27 cellular contexts compared by ENCODE assay signal in genomic region chr13:55714120-55714519, GRCh38.
DNase-seq lines count a peak whose midpoint lies in the region; ATAC-seq, FAIRE-seq and TF ChIP-seq lines count a peak whose summit lies in the region.
"Had no signal": no experiment of that assay in that cellular context is flagged by ENCODE, and none has a peak within 500 bp of the region (broad histone marks: within the 10 kb centered on the region; RNA-seq: fewer than 3 reads in every experiment).

No MANE protein-coding gene starts in this region.

- H4K8ac ChIP-seq in IMR-90 (ENCODE audit: low read depth in 2 of 2, low read length in 2 of 2): no peak overlapping the region

- no peaks in the 10 kb centered on the region for H3K79me1 ChIP-seq in IMR-90 (ENCODE audit: low read depth in 1 of 2, low read length in 2 of 2)

- H2BK5ac ChIP-seq in IMR-90 (ENCODE audit: low read depth, low read length, poor library complexity, severe bottlenecking): no peak overlapping the region

- no peak overlapping the region for H2BK120ac ChIP-seq in IMR-90 (ENCODE audit: low read depth, low read length)

- H3K4me1 ChIP-seq in A549 (no peaks in the 10 kb centered on the region), IMR-90 (ENCODE audit: control insufficient read depth, insufficient read depth, low read length) (no peaks in the 10 kb centered on the region), mucosa of descending colon (ENCODE audit: low read depth) (no peaks in the 10 kb centered on the region)
- H3K4me1 ChIP-seq: BE2C, BLaER1 had no signal

- H3K27me3 ChIP-seq in IMR-90 (ENCODE audit: control insufficient read depth, insufficient read depth, low read length): no peaks in the 10 kb centered on the region
- H3K27me3 ChIP-seq: BE2C, BLaER1 had no signal

- TF ChIP-seq CTCF in A549 (IDR thresholded peaks at IDR 0.05) (no peak), IMR-90 (conservative IDR thresholded peaks at IDR 0.05; ENCODE audit: low read depth, low read length) (no peak), mucosa of descending colon (IDR thresholded peaks at IDR 0.05) (no peak)

- no peak overlapping the region for H2AK9ac ChIP-seq in IMR-90 (replicated peaks; ENCODE audit: low read depth, low read length, poor library complexity)

- H3K56ac ChIP-seq in IMR-90 (ENCODE audit: extremely low read depth, insufficient read depth, low read length): no peak overlapping the region

- BruUV-seq in IMR-90 (replicated peaks; lab: Mats Ljungman, UMichigan): no TSS peak

- H3K4ac ChIP-seq in IMR-90 (ENCODE audit: low read depth, low read length): no peak overlapping the region

- no peak for TF ChIP-seq EP300 in A549 (IDR thresholded peaks at IDR 0.05)

- H3K9ac ChIP-seq in IMR-90 (ENCODE audit: low read depth, low read length): no peak overlapping the region
- H3K9ac ChIP-seq: BLaER1 had no signal

- no peak overlapping the region for H3K4me2 ChIP-seq in A549
- H3K4me2 ChIP-seq in IMR-90 (ENCODE audit: low read depth, low read length): no peak overlapping the region
- H3K4me2 ChIP-seq: BLaER1 had no signal

- H2AFZ ChIP-seq in IMR-90 (replicated peaks; ENCODE audit: low read length, poor library complexity): no peak overlapping the region

- intact Hi-C loops in IMR-90 (cut with micrococcal nuclease): no loop called here
- intact Hi-C loops in mucosa of descending colon (cut with DNase I, micrococcal nuclease): no loop called here

- no peak overlapping the region for H3K14ac ChIP-seq in IMR-90 (replicated peaks; ENCODE audit: low read depth, low read length)

- H3K4me3 ChIP-seq in A549: no peak overlapping the region
- H3K4me3 ChIP-seq in IMR-90 (ENCODE audit: insufficient read depth, low read depth, low read length): no peak overlapping the region
- H3K4me3 ChIP-seq in mucosa of descending colon: no peak overlapping the region
- H3K4me3 ChIP-seq: BLaER1, GM12878 had no signal

- H4K20me1 ChIP-seq in IMR-90 (ENCODE audit: insufficient read depth, low read length): no peaks in the 10 kb centered on the region
- H4K20me1 ChIP-seq: BLaER1 had no signal

- TF ChIP-seq RAD21 in A549 (conservative IDR thresholded peaks at IDR 0.05 in 1 of 2, IDR thresholded peaks at IDR 0.05 in 1 of 2): no peak
- no peak for TF ChIP-seq RAD21 in IMR-90 (IDR thresholded peaks at IDR 0.05; ENCODE audit: low read length)

- CTCF ChIA-PET in A549 (lab: Yijun Ruan, JAX) (no interaction called here), IMR-90 (lab: Yijun Ruan, JAX) (no interaction called here)

- H4K91ac ChIP-seq in IMR-90 (ENCODE audit: insufficient read depth, low read depth, low read length): no peak overlapping the region

- DNase-seq in A549 (ENCODE audit: low read depth in 1 of 2, low spot score in 1 of 2): no peak
- DNase-seq in IMR-90: no peak
- DNase-seq in frontal cortex (ENCODE audit: low spot score in 2 of 2): no peak
- DNase-seq in superior temporal gyrus (ENCODE audit: extremely low spot score): no peak
- no peak for DNase-seq in mucosa of descending colon
- no peak for DNase-seq in iPS-NIHi11 (ENCODE audit: low spot score)
- no peak for DNase-seq in H54 (ENCODE audit: insufficient read length, low spot score)
- DNase-seq: 8988T; ACHN; BE2C; C1 segment of cervical spinal cord; CD4-positive, alpha-beta memory T cell; CD4-positive, CD25-positive, alpha-beta regulatory T cell; CD8-positive, alpha-beta memory T cell; COR-L47; DMS 273 treated with DMSO at 0.1 percent for 48 hours; DMS153; DMS53; DMS79; DND-41; EL; GF-D8 had no signal

- peak; percentile 65 for FAIRE-seq in A204.1 (lab: Jason Lieb, UNC)
- no peak for FAIRE-seq in A549 (lab: Jason Lieb, UNC)
- peak; percentile 31 for FAIRE-seq in frontal cortex (lab: Jason Lieb, UNC)
- FAIRE-seq in H54 (lab: Jason Lieb, UNC): no peak
- FAIRE-seq: GM12878, GM12892, GM18507 had no signal

- no peak for TF ChIP-seq POLR2A in A549 (IDR thresholded peaks at IDR 0.05; ENCODE audit: low read length)
- no peak for TF ChIP-seq POLR2A in IMR-90 (IDR thresholded peaks at IDR 0.05; ENCODE audit: low read depth, low read length)
- no peak for TF ChIP-seq POLR2A in H54 (IDR thresholded peaks at IDR 0.05; ENCODE audit: low read depth, low read length)

- H3K36me3 ChIP-seq in IMR-90 (ENCODE audit: control insufficient read depth, insufficient read depth, low read length): no peaks in the 10 kb centered on the region
- no peaks in the 10 kb centered on the region for H3K36me3 ChIP-seq in mucosa of descending colon (ENCODE audit: low read depth)
- H3K36me3 ChIP-seq: BE2C, BLaER1 had no signal

- no peak overlapping the region for H2BK15ac ChIP-seq in IMR-90 (ENCODE audit: low read depth, low read length)

- in situ Hi-C loops in IMR-90 (cut with MboI; ENCODE audit: low sequenced_read_pairs): no loop called here

- no peak overlapping the region for H4K5ac ChIP-seq in IMR-90 (ENCODE audit: low read depth, low read length)

- H3K27ac ChIP-seq in A549 (no peak overlapping the region), IMR-90 (ENCODE audit: insufficient read depth, low read length) (no peak overlapping the region)
- H3K27ac ChIP-seq: BLaER1 had no signal

- dilution Hi-C loops in IMR-90 (cut with HindIII; ENCODE audit: low sequenced_read_pairs, unreplicated experiment): no loop called here

- no peaks in the 10 kb centered on the region for H3K9me3 ChIP-seq in A549
- H3K9me3 ChIP-seq in IMR-90 (ENCODE audit: control insufficient read depth, insufficient read depth, low read length): no peaks in the 10 kb centered on the region
- H3K9me3 ChIP-seq in mucosa of descending colon: peaks cover 30% of the 10 kb centered on the region
- H3K9me3 ChIP-seq: BE2C, BLaER1 had no signal

- no peak overlapping the region for H3K23ac ChIP-seq in IMR-90 (ENCODE audit: low read depth, low read length)

- ATAC-seq in A549: no peak
- no peak for ATAC-seq in IMR-90 (ENCODE audit: low read depth)
- no peak for ATAC-seq in mucosa of descending colon
- ATAC-seq: GM12878 had no signal

- H2BK20ac ChIP-seq in IMR-90 (ENCODE audit: low read depth, low read length): no peak overlapping the region

- no peak overlapping the region for H3K18ac ChIP-seq in IMR-90 (ENCODE audit: low read depth, low read length)

- POLR2A ChIA-PET in A549 (lab: Yijun Ruan, JAX) (no interaction called here), IMR-90 (lab: Charles Lee; ENCODE audit: unreplicated experiment) (no interaction called here)

- H3K9me1 ChIP-seq in IMR-90 (ENCODE audit: insufficient read depth, low read length): no peaks in the 10 kb centered on the region

- no peak overlapping the region for H2AK5ac ChIP-seq in IMR-90 (ENCODE audit: low read depth, low read length)

TF ChIP-seq in A549, 52 proteins besides CTCF, POLR2A, EP300 and RAD21:
- TF ChIP-seq MAFK (IDR thresholded peaks at IDR 0.05; ENCODE audit: partially characterized antibody) (peak; percentile 44), HMGXB4 (CRISPR knock-in tag; IDR thresholded peaks at IDR 0.05; ENCODE audit: borderline replicate concordance) (no peak), FOXS1 (CRISPR knock-in tag; IDR thresholded peaks at IDR 0.05) (no peak), HDAC2 (IDR thresholded peaks at IDR 0.05) (no peak), GATA3 (IDR thresholded peaks at IDR 0.05; ENCODE audit: borderline replicate concordance) (no peak), NFE2L2 (conservative IDR thresholded peaks at IDR 0.05; ENCODE audit: low read length) (no peak), TFCP2L1 (CRISPR knock-in tag; IDR thresholded peaks at IDR 0.05) (no peak), BHLHE40 (IDR thresholded peaks at IDR 0.05; ENCODE audit: low read depth, low read length) (no peak)

TF ChIP-seq in IMR-90, 13 proteins besides CTCF, POLR2A, EP300 and RAD21:
- TF ChIP-seq SMC3 (IDR thresholded peaks at IDR 0.05; ENCODE audit: low read depth, low read length) (no peak), NFE2L2 (IDR thresholded peaks at IDR 0.05; ENCODE audit: low read depth, low read length) (no peak), MAZ (IDR thresholded peaks at IDR 0.05; ENCODE audit: borderline replicate concordance, low read depth, low read length) (no peak), MAFK (IDR thresholded peaks at IDR 0.05; ENCODE audit: low read depth, low read length) (peak; percentile 86)
